In the genomic region with DNA sequence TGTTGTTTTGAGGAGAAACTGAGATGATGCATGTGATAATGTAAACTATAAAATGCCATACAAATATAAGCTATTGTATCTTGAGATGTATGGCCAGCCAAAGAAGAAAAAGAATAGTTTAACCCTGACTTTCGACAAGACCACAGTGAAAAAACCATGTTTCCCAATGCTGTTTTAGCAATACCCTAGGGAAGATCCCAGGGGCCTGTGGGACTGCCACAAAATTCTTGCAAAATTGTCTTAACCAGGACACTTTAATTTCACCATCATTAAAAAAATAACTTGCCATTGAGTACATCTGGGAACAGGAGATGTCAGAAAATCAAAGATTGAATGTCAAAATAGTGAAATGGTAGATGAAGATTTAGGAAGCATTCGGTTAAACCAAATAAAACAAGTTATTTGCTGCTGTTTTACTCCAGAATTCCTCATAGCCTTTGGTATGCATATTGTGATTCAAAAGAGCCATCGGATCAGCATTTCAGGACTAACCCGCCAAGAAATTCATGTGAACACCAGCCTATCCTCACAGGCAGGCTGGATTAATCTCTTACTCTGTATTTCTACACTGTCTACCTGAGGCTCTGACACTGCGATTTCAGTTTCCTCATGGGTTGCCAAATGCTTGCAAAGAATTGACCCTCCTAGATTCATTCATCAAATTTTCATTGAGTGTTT, we compare ENCODE assay signal across 14 cellular contexts. TPM values are rescaled to one million over a fixed set of nuclear protein-coding genes. Genes with fewer than 3 reads are reported as not detected.
DNase-seq lines count a peak whose midpoint lies in the region; ATAC-seq and TF ChIP-seq lines count a peak whose summit lies in the region.
"Had no signal": no experiment of that assay in that cellular context is flagged by ENCODE, and none has a peak within 500 bp of the region (broad histone marks: within the 10 kb centered on the region; RNA-seq: fewer than 3 reads in every experiment).

No MANE protein-coding gene starts in this region.

- H3K27me3 ChIP-seq in H7 (ENCODE audit: control insufficient read depth, insufficient read depth, low read length) (0 out of 2 replicates have a peak, but pooled peaks cover 2% of the 10 kb centered on the region), ascending aorta (no peaks in the 10 kb centered on the region), lower lobe of right lung (ENCODE audit: low read depth) (no peaks in the 10 kb centered on the region), subcutaneous abdominal adipose tissue (ENCODE audit: control insufficient read depth in 5 of 5, insufficient read depth in 4 of 5, low read length in 5 of 5) (no peaks in the 10 kb centered on the region), WERI-Rb-1 (ENCODE audit: insufficient read depth, low read depth, severe bottlenecking) (no peaks in the 10 kb centered on the region)

- DNase-seq in H7: peak; percentile 38
- no peak for DNase-seq in ascending aorta (ENCODE audit: low spot score in 2 of 2)
- no peak for DNase-seq in lower lobe of right lung
- DNase-seq in posterior vena cava (ENCODE audit: low spot score): no peak
- no peak for DNase-seq in WERI-Rb-1
- DNase-seq: activated CD4-positive, alpha-beta T cell treated with anti-CD3 and anti-CD28 coated beads, Interleukin-2, amount 50 U/mL, for 4 hours; activated naive CD4-positive, alpha-beta T cell; dermis blood vessel endothelial cell; stimulated activated CD4-positive, alpha-beta T cell treated with anti-CD3 and anti-CD28 coated beads, Interleukin-4, amount 100 ng/mL, for 24 hours had no signal

- no peak for TF ChIP-seq CTCF in ascending aorta (IDR thresholded peaks at IDR 0.05)
- no peak for TF ChIP-seq CTCF in lower lobe of right lung (IDR thresholded peaks at IDR 0.05)
- no peak for TF ChIP-seq CTCF in WERI-Rb-1 (IDR thresholded peaks at IDR 0.05; ENCODE audit: low read depth, low read length)

- peaks cover 3 to 36% of the 10 kb centered on the region in 2 donors for H3K4me1 ChIP-seq in ascending aorta
- peaks cover 28% of the 10 kb centered on the region for H3K4me1 ChIP-seq in lower lobe of right lung
- peaks cover 8 to 46% (median 46%) of the 10 kb centered on the region in 5 donors for H3K4me1 ChIP-seq in subcutaneous abdominal adipose tissue (ENCODE audit: control insufficient read depth in 5 of 5, insufficient read depth in 5 of 5, low read length in 5 of 5)

- H3K9me3 ChIP-seq in ascending aorta (no peaks in the 10 kb centered on the region), lower lobe of right lung (no peaks in the 10 kb centered on the region), subcutaneous abdominal adipose tissue (ENCODE audit: control insufficient read depth in 5 of 5, low read length in 5 of 5) (no peaks in the 10 kb centered on the region), WERI-Rb-1 (ENCODE audit: severe bottlenecking) (no peaks in the 10 kb centered on the region)

- H3K4me3 ChIP-seq in H7 (ENCODE audit: insufficient read depth, low read depth, low read length): no peak overlapping the region
- peak overlapping the region in 1 of 2 donors; percentile 66 for H3K4me3 ChIP-seq in ascending aorta
- peak overlapping the region; percentile 63 for H3K4me3 ChIP-seq in lower lobe of right lung
- H3K4me3 ChIP-seq in subcutaneous abdominal adipose tissue (ENCODE audit: low read depth in 1 of 5, low read length in 5 of 5): peak overlapping the region in 3 of 5 donors; percentile 35 to 67 (median 64)
- H3K4me3 ChIP-seq in WERI-Rb-1 (ENCODE audit: low read depth, low read length): no peak overlapping the region

- H3K36me3 ChIP-seq in H7 (replicated peaks; ENCODE audit: control insufficient read depth, insufficient read depth, low read length) (no peaks in the 10 kb centered on the region), ascending aorta (no peaks in the 10 kb centered on the region), lower lobe of right lung (no peaks in the 10 kb centered on the region), subcutaneous abdominal adipose tissue (ENCODE audit: control insufficient read depth in 5 of 5, insufficient read depth in 5 of 5, low read length in 5 of 5) (no peaks in the 10 kb centered on the region), WERI-Rb-1 (no peaks in the 10 kb centered on the region)
- H3K36me3 ChIP-seq: neural progenitor cell had no signal

- intact Hi-C loops in ascending aorta (cut with DNase I) (no loop called here), lower lobe of right lung (cut with DNase I) (no loop called here), posterior vena cava (cut with DNase I) (no loop called here)

- H3K27ac ChIP-seq in ascending aorta (peak overlapping the region; percentile 94 to 96), lower lobe of right lung (peak overlapping the region; percentile 90), subcutaneous abdominal adipose tissue (ENCODE audit: low read depth, low read length) (peak overlapping the region; percentile 100), WERI-Rb-1 (no peak overlapping the region)
- H3K27ac ChIP-seq: neural progenitor cell had no signal

- ATAC-seq in lower lobe of right lung (no peak), GM19395 (IDR thresholded peaks at IDR 0.05; ENCODE audit: unreplicated experiment) (no peak), HG02678 (IDR thresholded peaks at IDR 0.05; ENCODE audit: unreplicated experiment) (no peak)
- ATAC-seq: SK-N-SH treated with all-trans-retinoic acid at 6 μM for 48 hours had no signal

- peak overlapping the region in 4 of 5 donors; percentile 42 to 97 (median 78) for H3K9ac ChIP-seq in subcutaneous abdominal adipose tissue (ENCODE audit: low read length in 5 of 5)
- H3K9ac ChIP-seq: neural progenitor cell had no signal

RNA-seq across cellular contexts. Expression of gene SP3, which starts 49.0 kb away (rescaled TPM):
- 107 and 129 TPM in 2 replicates for total RNA-seq in H7 (2014; rRNA removed; shearing (Covaris generic))
- 58.0 TPM for total RNA-seq in ascending aorta
- 77.0 TPM for total RNA-seq in lower lobe of right lung
- 10 to 100 TPM; 70.2 to 73.6 TPM for total RNA-seq in posterior vena cava

Comparison
In these comparisons a context has a peak if more than half of its experiments do, and no peak if none do; other contexts are left out.
1. H3K4me3 ChIP-seq: peak in lower lobe of right lung (single experiment) and subcutaneous abdominal adipose tissue (3 of 5); none in H7 (single experiment) and WERI-Rb-1 (single experiment).